In genomic region chr12:55707841-55708694, GRCh38 we compare ENCODE assay signal across 8 cellular contexts. TPM values are rescaled to one million over a fixed set of nuclear protein-coding genes. Genes with fewer than 3 reads are reported as not detected.
DNase-seq lines count a peak whose midpoint lies in the region; ATAC-seq lines count a peak whose summit lies in the region.

Gene ITGA7, minus strand, starts transcription at chr12:55707904. Its CDS starts 222 bp downstream, at chr12:55707682.

- H3K4me3 ChIP-seq in endocrine pancreas (ENCODE audit: control insufficient read depth, insufficient read depth, low read length) = peak within 1 kb of the TSS; percentile 2

- H3K9ac ChIP-seq in endocrine pancreas (ENCODE audit: control insufficient read depth, insufficient read depth, low read length) = no peak within 1 kb of the TSS

- no peaks in the 10 kb centered on the region for H3K9me3 ChIP-seq in endocrine pancreas (ENCODE audit: control insufficient read depth, low read length)

- H3K36me3 Mint-ChIP-seq in activated CD8-positive, alpha-beta memory T cell treated with anti-CD3 and anti-CD28 coated beads, Interleukin-2, amount 10 ng/mL, durations not matched to agents 7 days and 5 days = no peaks in the 10 kb centered on the region

- H3K9me3 Mint-ChIP-seq in activated CD8-positive, alpha-beta memory T cell treated with anti-CD3 and anti-CD28 coated beads, Interleukin-2, amount 10 ng/mL, durations not matched to agents 7 days and 5 days (ENCODE audit: low read depth) = no peaks in the 10 kb centered on the region

- ATAC-seq in GM21619 (IDR thresholded peaks at IDR 0.05; ENCODE audit: unreplicated experiment) = peak; percentile 72
- ATAC-seq in activated CD8-positive, alpha-beta memory T cell treated with anti-CD3 and anti-CD28 coated beads, Interleukin-2, amount 10 ng/mL, durations not matched to agents 7 days and 5 days = peak; percentile 93

- H3K27me3 ChIP-seq in endocrine pancreas (ENCODE audit: control insufficient read depth, insufficient read depth, low read length) = no peaks in the 10 kb centered on the region

- peaks cover 49% of the 10 kb centered on the region for H3K27me3 Mint-ChIP-seq in activated CD8-positive, alpha-beta memory T cell treated with anti-CD3 and anti-CD28 coated beads, Interleukin-2, amount 10 ng/mL, durations not matched to agents 7 days and 5 days

- H3K4me3 Mint-ChIP-seq in activated CD8-positive, alpha-beta memory T cell treated with anti-CD3 and anti-CD28 coated beads, Interleukin-2, amount 10 ng/mL, durations not matched to agents 7 days and 5 days = peak within 1 kb of the TSS; percentile 78

- no peaks in the 10 kb centered on the region for H3K4me1 ChIP-seq in endocrine pancreas (ENCODE audit: control insufficient read depth, insufficient read depth, low read length)

- DNase-seq in AG20443 (ENCODE audit: low spot score) (peak; percentile 78), NCI-H2227 (lab: John Stamatoyannopoulos, UW; ENCODE audit: unreplicated experiment) (peak; percentile 89), midbrain (lab: John Stamatoyannopoulos, UW) (peak; percentile 45), superior temporal gyrus (ENCODE audit: extremely low spot score) (no peak)
- peak; percentile 69 for DNase-seq in activated CD8-positive, alpha-beta memory T cell treated with anti-CD3 and anti-CD28 coated beads, Interleukin-2, amount 10 ng/mL, durations not matched to agents 7 days and 5 days
- DNase-seq in stimulated activated CD8-positive, alpha-beta memory T cell treated with anti-CD3 and anti-CD28 coated beads, Interleukin-7, amount 100 ng/mL, for 1 hour (ENCODE audit: low read depth in 2 of 2) = peak; percentile 24 to 46

- no peaks in the 10 kb centered on the region for H3K36me3 ChIP-seq in endocrine pancreas (ENCODE audit: control insufficient read depth, insufficient read depth, low read length)

- H3K27ac Mint-ChIP-seq in activated CD8-positive, alpha-beta memory T cell treated with anti-CD3 and anti-CD28 coated beads, Interleukin-2, amount 10 ng/mL, durations not matched to agents 7 days and 5 days = no peak within 1 kb of the TSS

- peaks cover 16% of the 10 kb centered on the region for H3K4me1 Mint-ChIP-seq in activated CD8-positive, alpha-beta memory T cell treated with anti-CD3 and anti-CD28 coated beads, Interleukin-2, amount 10 ng/mL, durations not matched to agents 7 days and 5 days

- CTCF ChIA-PET in activated CD8-positive, alpha-beta memory T cell treated with anti-CD3 and anti-CD28 coated beads, Interleukin-2, amount 10 ng/mL, durations not matched to agents 7 days and 5 days (lab: Charles Lee) = interaction anchor here (1.0 to 1.2 kb wide), 2 partner anchors 40 to 64 kb away, joined by 3 to 5 read pairs; no protein-coding TSS in a partner anchor

RNA-seq across cellular contexts. Expression of gene ITGA7, which starts in this region (rescaled TPM):
- 1 to 10 TPM; 3.7 to 4.4 TPM for total RNA-seq in activated CD8-positive, alpha-beta memory T cell treated with anti-CD3 and anti-CD28 coated beads, Interleukin-2, amount 10 ng/mL, durations not matched to agents 7 days and 5 days
